8 cellular contexts compared by ENCODE assay signal in the genomic region with DNA sequence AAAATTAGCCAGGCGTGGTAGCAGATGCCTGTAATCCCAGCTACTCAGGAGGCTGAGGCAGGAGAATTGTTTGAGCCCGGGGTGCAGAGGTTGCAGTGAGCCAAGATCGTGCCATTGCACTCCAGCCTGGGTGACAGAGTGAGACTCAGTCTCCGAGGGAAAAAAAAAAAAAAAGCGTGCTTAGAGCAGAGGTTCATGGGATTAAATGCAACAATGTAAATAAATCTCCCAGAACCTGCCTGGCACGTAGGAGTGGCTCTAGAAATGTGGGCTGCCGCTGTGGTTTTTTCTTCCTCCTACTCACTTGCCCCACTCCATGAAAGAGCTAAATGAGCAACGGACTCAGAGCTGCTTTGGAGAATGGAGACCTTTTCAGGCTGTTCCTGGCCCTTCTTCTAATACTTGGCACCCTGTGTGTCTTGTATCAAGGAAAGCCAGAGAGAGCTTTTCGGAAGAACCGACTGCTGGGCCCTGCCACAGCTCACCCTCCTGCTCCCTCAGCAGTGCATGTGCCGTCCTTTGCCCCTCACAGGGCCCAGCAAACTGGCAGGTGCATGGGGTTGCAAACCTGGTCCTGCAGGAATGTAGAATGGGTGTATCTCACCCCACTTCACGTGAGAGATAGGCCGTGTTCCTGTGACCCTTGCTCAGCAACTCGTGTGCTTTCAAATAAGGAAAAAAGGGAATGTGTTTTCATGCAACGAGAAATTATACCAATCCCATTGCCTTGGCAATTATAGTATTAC. TPM values are rescaled to one million over a fixed set of nuclear protein-coding genes. Genes with fewer than 3 reads are reported as not detected.
DNase-seq lines count a peak whose midpoint lies in the region; ATAC-seq and TF ChIP-seq lines count a peak whose summit lies in the region.

No MANE protein-coding gene starts in this region.

- H3K27me3 Mint-ChIP-seq in CD8-positive, alpha-beta memory T cell, result no peaks in the 10 kb centered on the region
- H3K27me3 Mint-ChIP-seq in activated CD8-positive, alpha-beta T cell treated with anti-CD3 and anti-CD28 coated beads for 36 hours, result peaks cover 2% of the 10 kb centered on the region
- H3K27me3 Mint-ChIP-seq in mesothelial cell of epicardium (ENCODE audit: low read depth), result no peaks in the 10 kb centered on the region
- no peaks in the 10 kb centered on the region for H3K27me3 Mint-ChIP-seq in chondrocyte (ENCODE audit: low read depth)

- peak overlapping the region; percentile 25 to 95 (median 95) for H3K27ac Mint-ChIP-seq in CD8-positive, alpha-beta memory T cell
- peak overlapping the region; percentile 68 for H3K27ac Mint-ChIP-seq in activated CD8-positive, alpha-beta T cell treated with anti-CD3 and anti-CD28 coated beads for 36 hours
- peak overlapping the region; percentile 78 for H3K27ac Mint-ChIP-seq in mesothelial cell of epicardium
- H3K27ac Mint-ChIP-seq in chondrocyte (ENCODE audit: unreplicated experiment), result no peak overlapping the region

- no peaks in the 10 kb centered on the region for H3K9me3 Mint-ChIP-seq in CD8-positive, alpha-beta memory T cell
- H3K9me3 Mint-ChIP-seq in activated CD8-positive, alpha-beta T cell treated with anti-CD3 and anti-CD28 coated beads for 36 hours, result no peaks in the 10 kb centered on the region
- H3K9me3 Mint-ChIP-seq in mesothelial cell of epicardium (no peaks in the 10 kb centered on the region), chondrocyte (ENCODE audit: low read depth) (no peaks in the 10 kb centered on the region)

- peak in 1 of 5 donors; percentile 7 for DNase-seq in CD8-positive, alpha-beta memory T cell
- peak; percentile 56 for DNase-seq in activated CD8-positive, alpha-beta T cell treated with anti-CD3 and anti-CD28 coated beads for 36 hours
- DNase-seq in mesothelial cell of epicardium (ENCODE audit: low spot score in 2 of 2, unreplicated experiment in 2 of 2) (no peak), chondrocyte (ENCODE audit: low spot score) (no peak), GM10248 (ENCODE audit: extremely low spot score) (no peak)

- CTCF ChIA-PET in CD8-positive, alpha-beta memory T cell (lab: Charles Lee), result interaction anchor here (0.6 to 2.5 kb wide), 2 partner anchors 47 to 553 kb away, joined by 3 to 9 read pairs; no protein-coding TSS in a partner anchor
- CTCF ChIA-PET in activated CD8-positive, alpha-beta T cell treated with anti-CD3 and anti-CD28 coated beads for 36 hours (lab: Charles Lee), result interaction anchor here (1.3 to 3.2 kb wide), 3 partner anchors 10 to 47 kb away, joined by 5 to 14 read pairs (median 6); no protein-coding TSS in a partner anchor
- CTCF ChIA-PET in GM10248 (lab: Yijun Ruan, JAX), result interaction anchor here (0.9 to 1.4 kb wide), 4 partner anchors 10 to 290 kb away, joined by 3 to 6 read pairs (median 4); a partner anchor contains a TSS

- intact Hi-C loops in activated CD8-positive, alpha-beta T cell treated with anti-CD3 and anti-CD28 coated beads for 36 hours (cut with micrococcal nuclease), result no loop called here

- H3K4me3 Mint-ChIP-seq in CD8-positive, alpha-beta memory T cell, result peak overlapping the region; percentile 71 to 91 (median 83)
- H3K4me3 Mint-ChIP-seq in activated CD8-positive, alpha-beta T cell treated with anti-CD3 and anti-CD28 coated beads for 36 hours, result peak overlapping the region; percentile 55
- H3K4me3 Mint-ChIP-seq in mesothelial cell of epicardium, result no peak overlapping the region
- H3K4me3 Mint-ChIP-seq in chondrocyte (ENCODE audit: unreplicated experiment), result no peak overlapping the region

- ATAC-seq in activated CD8-positive, alpha-beta T cell treated with anti-CD3 and anti-CD28 coated beads for 36 hours, result peak; percentile 54
- ATAC-seq in HG03280 (IDR thresholded peaks at IDR 0.05; ENCODE audit: unreplicated experiment) (no peak), GM19324 (IDR thresholded peaks at IDR 0.05; ENCODE audit: low FRiP score, unreplicated experiment) (no peak)

- H3K36me3 ChIP-seq in CD8-positive, alpha-beta memory T cell (ENCODE audit: insufficient read depth, low read length), result no peaks in the 10 kb centered on the region
- no peaks in the 10 kb centered on the region for H3K36me3 ChIP-seq in KOPT-K1 (ENCODE audit: insufficient read depth, low read length)

- no peaks in the 10 kb centered on the region for H3K36me3 Mint-ChIP-seq in CD8-positive, alpha-beta memory T cell
- H3K36me3 Mint-ChIP-seq in activated CD8-positive, alpha-beta T cell treated with anti-CD3 and anti-CD28 coated beads for 36 hours (ENCODE audit: low read depth), result no peaks in the 10 kb centered on the region
- H3K36me3 Mint-ChIP-seq in mesothelial cell of epicardium (no peaks in the 10 kb centered on the region), chondrocyte (ENCODE audit: low read depth) (no peaks in the 10 kb centered on the region)

- H3K27ac ChIP-seq in CD8-positive, alpha-beta memory T cell (ENCODE audit: low read depth, low read length), result peak overlapping the region; percentile 57
- peak overlapping the region; percentile 96 for H3K27ac ChIP-seq in KOPT-K1 (ENCODE audit: low read depth, low read length, poor library complexity, severe bottlenecking)

- peak overlapping the region; percentile 48 for H3K4me3 ChIP-seq in CD8-positive, alpha-beta memory T cell (ENCODE audit: low read length)

- no peak for TF ChIP-seq CTCF in activated CD8-positive, alpha-beta T cell treated with anti-CD3 and anti-CD28 coated beads for 36 hours (IDR thresholded peaks at IDR 0.05)
- no peak for TF ChIP-seq CTCF in mesothelial cell of epicardium (IDR thresholded peaks at IDR 0.05; ENCODE audit: unreplicated experiment)
- no peak for TF ChIP-seq CTCF in chondrocyte (IDR thresholded peaks at IDR 0.05)
- no peak for TF ChIP-seq CTCF in GM10248 (IDR thresholded peaks at IDR 0.05; ENCODE audit: control extremely low read depth, extremely low read depth, low read depth, missing control alignments)

- H3K4me1 Mint-ChIP-seq in CD8-positive, alpha-beta memory T cell, result peaks cover 25 to 41% (median 26%) of the 10 kb centered on the region in 3 donors
- peaks cover 30% of the 10 kb centered on the region for H3K4me1 Mint-ChIP-seq in activated CD8-positive, alpha-beta T cell treated with anti-CD3 and anti-CD28 coated beads for 36 hours (ENCODE audit: low read depth)
- H3K4me1 Mint-ChIP-seq in mesothelial cell of epicardium (peaks cover 52% of the 10 kb centered on the region), chondrocyte (ENCODE audit: low read depth) (peaks cover 2% of the 10 kb centered on the region)

- H3K9me3 ChIP-seq in CD8-positive, alpha-beta memory T cell (ENCODE audit: low read length), result no peaks in the 10 kb centered on the region
- no peaks in the 10 kb centered on the region for H3K9me3 ChIP-seq in KOPT-K1 (ENCODE audit: insufficient read depth, low read length, poor library complexity, severe bottlenecking)

- H3K4me1 ChIP-seq in CD8-positive, alpha-beta memory T cell (ENCODE audit: insufficient read depth, low read length), result peaks cover 22% of the 10 kb centered on the region

- POLR2A ChIA-PET in CD8-positive, alpha-beta memory T cell (lab: Charles Lee), result interaction anchor here (0.7 kb wide), 1 partner anchor 30 kb away, joined by 4 read pairs; no protein-coding TSS in a partner anchor
- POLR2A ChIA-PET in activated CD8-positive, alpha-beta T cell treated with anti-CD3 and anti-CD28 coated beads for 36 hours (lab: Charles Lee), result interaction anchor here (0.8 to 1.5 kb wide), 3 partner anchors 10 to 92 kb away, joined by 3 to 5 read pairs (median 3); no protein-coding TSS in a partner anchor
- POLR2A ChIA-PET in GM10248 (lab: Yijun Ruan, JAX), result no interaction called here

- no peaks in the 10 kb centered on the region for H3K27me3 ChIP-seq in CD8-positive, alpha-beta memory T cell (ENCODE audit: insufficient read depth, low read length, poor library complexity, severe bottlenecking)

RNA-seq across cellular contexts. Expression of a gene that starts 52.0 kb away (rescaled TPM):
- not detected for total RNA-seq in CD8-positive, alpha-beta memory T cell
- 0.10 TPM for polyA plus RNA-seq in CD8-positive, alpha-beta memory T cell
- total RNA-seq in activated CD8-positive, alpha-beta T cell treated with anti-CD3 and anti-CD28 coated beads for 36 hours, result not detected
- total RNA-seq in mesothelial cell of epicardium (0.65 to 0.86 TPM (median 0.66 TPM) in 3 replicates), chondrocyte (2.3 to 2.7 TPM (median 2.6 TPM) in 3 replicates)

Comparison
In these comparisons a context has a peak if more than half of its experiments do, and no peak if none do; other contexts are left out.
1. H3K4me3 Mint-ChIP-seq: peak in CD8-positive, alpha-beta memory T cell (7 of 7) and activated CD8-positive, alpha-beta T cell treated with anti-CD3 and anti-CD28 coated beads for 36 hours (single experiment); none in mesothelial cell of epicardium (single experiment) and chondrocyte (single experiment).